In the genomic region with DNA sequence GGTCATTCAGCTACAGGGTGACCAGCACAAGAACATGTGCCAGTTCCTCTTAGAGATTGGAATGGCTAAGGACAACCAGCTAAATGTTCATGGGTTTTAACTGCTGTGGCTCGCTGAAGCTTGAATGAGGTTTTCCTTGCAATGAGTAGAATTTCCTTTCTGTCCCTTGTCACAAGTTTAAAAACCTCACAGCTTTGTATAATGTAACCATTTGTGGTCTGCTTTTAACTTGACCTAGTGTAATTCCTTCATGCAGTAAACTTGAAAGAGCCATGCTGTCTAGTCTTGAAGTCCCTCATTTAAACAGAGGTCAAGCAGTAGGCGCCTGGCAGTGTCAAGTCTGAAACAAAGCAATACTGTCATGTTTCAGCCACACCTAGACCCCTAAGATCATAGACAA, we compare ENCODE assay signal across 1 cellular context.
TF ChIP-seq lines count a peak whose summit lies in the region.

No MANE protein-coding gene starts in this region.

TF ChIP-seq in HepG2, 621 proteins besides CTCF, POLR2A, EP300 and RAD21:
- TF ChIP-seq FLYWCH1 (CRISPR knock-in tag; IDR thresholded peaks at IDR 0.05), result no peak
- no peak for TF ChIP-seq MAF1 (CRISPR knock-in tag; IDR thresholded peaks at IDR 0.05; ENCODE audit: borderline replicate concordance)
- no peak for TF ChIP-seq ZNF577 (CRISPR knock-in tag; IDR thresholded peaks at IDR 0.05; ENCODE audit: borderline replicate concordance, low read depth)
- TF ChIP-seq, protein P1, sequence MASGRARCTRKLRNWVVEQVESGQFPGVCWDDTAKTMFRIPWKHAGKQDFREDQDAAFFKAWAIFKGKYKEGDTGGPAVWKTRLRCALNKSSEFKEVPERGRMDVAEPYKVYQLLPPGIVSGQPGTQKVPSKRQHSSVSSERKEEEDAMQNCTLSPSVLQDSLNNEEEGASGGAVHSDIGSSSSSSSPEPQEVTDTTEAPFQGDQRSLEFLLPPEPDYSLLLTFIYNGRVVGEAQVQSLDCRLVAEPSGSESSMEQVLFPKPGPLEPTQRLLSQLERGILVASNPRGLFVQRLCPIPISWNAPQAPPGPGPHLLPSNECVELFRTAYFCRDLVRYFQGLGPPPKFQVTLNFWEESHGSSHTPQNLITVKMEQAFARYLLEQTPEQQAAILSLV (CRISPR knock-in tag; IDR thresholded peaks at IDR 0.05; ENCODE audit: borderline replicate concordance), result no peak
- TF ChIP-seq, protein P2, sequence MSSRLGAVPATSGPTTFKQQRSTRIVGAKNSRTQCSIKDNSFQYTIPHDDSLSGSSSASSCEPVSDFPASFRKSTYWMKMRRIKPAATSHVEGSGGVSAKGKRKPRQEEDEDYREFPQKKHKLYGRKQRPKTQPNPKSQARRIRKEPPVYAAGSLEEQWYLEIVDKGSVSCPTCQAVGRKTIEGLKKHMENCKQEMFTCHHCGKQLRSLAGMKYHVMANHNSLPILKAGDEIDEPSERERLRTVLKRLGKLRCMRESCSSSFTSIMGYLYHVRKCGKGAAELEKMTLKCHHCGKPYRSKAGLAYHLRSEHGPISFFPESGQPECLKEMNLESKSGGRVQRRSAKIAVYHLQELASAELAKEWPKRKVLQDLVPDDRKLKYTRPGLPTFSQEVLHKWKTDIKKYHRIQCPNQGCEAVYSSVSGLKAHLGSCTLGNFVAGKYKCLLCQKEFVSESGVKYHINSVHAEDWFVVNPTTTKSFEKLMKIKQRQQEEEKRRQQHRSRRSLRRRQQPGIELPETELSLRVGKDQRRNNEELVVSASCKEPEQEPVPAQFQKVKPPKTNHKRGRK (CRISPR knock-in tag; IDR thresholded peaks at IDR 0.05), result no peak
- no peak for TF ChIP-seq ZNF572 (CRISPR knock-in tag; IDR thresholded peaks at IDR 0.05)
- TF ChIP-seq PRMT3 (CRISPR knock-in tag; IDR thresholded peaks at IDR 0.05; ENCODE audit: borderline replicate concordance, low read depth), result no peak
- TF ChIP-seq, protein P3, sequence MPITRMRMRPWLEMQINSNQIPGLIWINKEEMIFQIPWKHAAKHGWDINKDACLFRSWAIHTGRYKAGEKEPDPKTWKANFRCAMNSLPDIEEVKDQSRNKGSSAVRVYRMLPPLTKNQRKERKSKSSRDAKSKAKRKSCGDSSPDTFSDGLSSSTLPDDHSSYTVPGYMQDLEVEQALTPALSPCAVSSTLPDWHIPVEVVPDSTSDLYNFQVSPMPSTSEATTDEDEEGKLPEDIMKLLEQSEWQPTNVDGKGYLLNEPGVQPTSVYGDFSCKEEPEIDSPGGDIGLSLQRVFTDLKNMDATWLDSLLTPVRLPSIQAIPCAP (CRISPR knock-in tag; IDR thresholded peaks at IDR 0.05; ENCODE audit: low read depth), result no peak
- TF ChIP-seq ZNF746 (CRISPR knock-in tag; IDR thresholded peaks at IDR 0.05), result no peak
- no peak for TF ChIP-seq SATB2 (CRISPR knock-in tag; IDR thresholded peaks at IDR 0.05)
